ENCODE assay signal across 19 cellular contexts in genomic region chr7:45885264-45885882, GRCh38. TPM values are rescaled to one million over a fixed set of nuclear protein-coding genes. Genes with fewer than 3 reads are reported as not detected.
DNase-seq lines count a peak whose midpoint lies in the region; ATAC-seq, FAIRE-seq and TF ChIP-seq lines count a peak whose summit lies in the region.
"Had no signal": no experiment of that assay in that cellular context is flagged by ENCODE, and none has a peak within 500 bp of the region (broad histone marks: within the 10 kb centered on the region; RNA-seq: fewer than 3 reads in every experiment).

No MANE protein-coding gene starts in this region.

- H3K79me2 ChIP-seq in HepG2 (ENCODE audit: insufficient read depth, low read length) = peaks cover 12% of the 10 kb centered on the region

- peak; percentile 84 for ATAC-seq in HepG2
- ATAC-seq in GM18867 (IDR thresholded peaks at IDR 0.05; ENCODE audit: unreplicated experiment) = no peak
- ATAC-seq in GM21576 (IDR thresholded peaks at IDR 0.05; ENCODE audit: unreplicated experiment) = no peak
- ATAC-seq in HG03097 (IDR thresholded peaks at IDR 0.05; ENCODE audit: low FRiP score, unreplicated experiment) = no peak
- ATAC-seq: stimulated activated effector memory CD8-positive, alpha-beta T cell treated with anti-CD3 and anti-CD28 coated beads, Interleukin-12 subunit alpha, Interleukin-12 subunit beta, amount 100 ng/mL, for 72 hours; T-helper 17 cell; upper lobe of right lung had no signal

- CTCF ChIA-PET in HepG2 (lab: Yijun Ruan, JAX; ENCODE audit: low intra/inter-chr PET ratio, low total read pairs) = no interaction called here

- H3K27me3 Mint-ChIP-seq in progenitor cell of endocrine pancreas = peaks cover 41% of the 10 kb centered on the region

- peaks cover 14% of the 10 kb centered on the region for H4K20me1 ChIP-seq in HepG2 (ENCODE audit: insufficient read depth, low read length)

- H3K9me3 ChIP-seq in HepG2 (ENCODE audit: low read length) = no peaks in the 10 kb centered on the region
- H3K9me3 ChIP-seq: upper lobe of right lung had no signal

- H3K4me3 ChIP-seq in HepG2 (replicated peaks in 1 of 3; ENCODE audit: insufficient read depth in 1 of 3, low read depth in 2 of 3, low read length in 3 of 3) = peak overlapping the region in 1 of 3 experiments; percentile 51; a peak in 2 of 6 replicates
- H3K4me3 ChIP-seq: upper lobe of right lung had no signal

- no peak for TF ChIP-seq RAD21 in HepG2 (CRISPR knock-in tag; IDR thresholded peaks at IDR 0.05)

- H3K4me2 ChIP-seq in HepG2 (ENCODE audit: low read depth, low read length) = peak overlapping the region; percentile 98

- FAIRE-seq in HepG2 (lab: Jason Lieb, UNC) = peak; percentile 89
- FAIRE-seq: GM12892 had no signal

- peak; percentile 61 to 98; a peak in 3 of 4 replicates for TF ChIP-seq EP300 in HepG2 (IDR thresholded peaks at IDR 0.05; ENCODE audit: low read depth in 2 of 2, low read length in 2 of 2)
- TF ChIP-seq EP300 in HepG2 (CRISPR knock-in tag; IDR thresholded peaks at IDR 0.05; ENCODE audit: borderline replicate concordance) = peak; percentile 98

- peak; percentile 52 for DNase-seq in AG20443 (ENCODE audit: low spot score)
- DNase-seq in HuH-7.5 (ENCODE audit: low spot score) = peak; percentile 28
- peak; percentile 37 for DNase-seq in astrocyte of the hippocampus (ENCODE audit: low read depth, low spot score)
- peak; percentile 98 for DNase-seq in HepG2 (ENCODE audit: low spot score)
- DNase-seq in progenitor cell of endocrine pancreas (ENCODE audit: low spot score, unreplicated experiment) = no peak
- DNase-seq: activated CD4-positive, alpha-beta T cell treated with anti-CD3 and anti-CD28 coated beads, Interleukin-2, amount 10 ng/mL, durations not matched to agents 24 days and 14 days; activated T-cell treated with anti-CD3 and anti-CD28 coated beads, Interleukin-2, amount 50 U/mL, for 48 hours; islet precursor cell; NCI-H345; stimulated activated CD4-positive, alpha-beta T cell treated with anti-CD3 and anti-CD28 coated beads, Interleukin-4, amount 100 ng/mL, for 1 hour; T-helper 17 cell; upper lobe of right lung had no signal

- in situ Hi-C loops in HepG2 (cut with HindIII; ENCODE audit: extremely low pct_ligation_motif_present, low pct_unique_long_range_greater_than_20kb) = loop anchor here (5.0 kb wide), 1 partner anchor 87 kb away; no protein-coding TSS in a partner anchor

- POLR2A ChIA-PET in HepG2 (lab: Yijun Ruan, JAX) = interaction anchor here (0.6 to 5.5 kb wide), 12 partner anchors 8 to 268 kb away, joined by 3 to 64 read pairs (median 5); partner anchors contain the start of gene CCDC201

- H3K27ac ChIP-seq in HepG2 (ENCODE audit: extremely low read length, insufficient read depth, low read length) = peak overlapping the region; percentile 99
- H3K27ac ChIP-seq: upper lobe of right lung had no signal

- peaks cover 90% of the 10 kb centered on the region for H3K4me1 ChIP-seq in HepG2 (ENCODE audit: insufficient read depth, low read length)
- H3K4me1 ChIP-seq: upper lobe of right lung had no signal

- peak overlapping the region; percentile 95 for H3K9ac ChIP-seq in HepG2 (ENCODE audit: insufficient read depth, low read depth, low read length)

- no peak overlapping the region for H3K27ac Mint-ChIP-seq in progenitor cell of endocrine pancreas
- H3K27ac Mint-ChIP-seq: activated CD4-positive, alpha-beta T cell treated with anti-CD3 and anti-CD28 coated beads, Interleukin-2, amount 10 ng/mL, durations not matched to agents 24 days and 14 days; stimulated activated effector memory CD8-positive, alpha-beta T cell treated with anti-CD3 and anti-CD28 coated beads, Interleukin-12 subunit alpha, Interleukin-12 subunit beta, amount 100 ng/mL, for 72 hours; T-helper 17 cell had no signal

- H2AFZ ChIP-seq in HepG2 (ENCODE audit: low read length) = no peak overlapping the region

- no peak overlapping the region for H3K4me3 Mint-ChIP-seq in progenitor cell of endocrine pancreas (ENCODE audit: low read depth)
- H3K4me3 Mint-ChIP-seq: activated CD4-positive, alpha-beta T cell treated with anti-CD3 and anti-CD28 coated beads, Interleukin-2, amount 10 ng/mL, durations not matched to agents 24 days and 14 days; stimulated activated effector memory CD8-positive, alpha-beta T cell treated with anti-CD3 and anti-CD28 coated beads, Interleukin-12 subunit alpha, Interleukin-12 subunit beta, amount 100 ng/mL, for 72 hours; T-helper 17 cell had no signal

- peaks cover 22% of the 10 kb centered on the region for H3K4me1 Mint-ChIP-seq in progenitor cell of endocrine pancreas (ENCODE audit: low read depth)
- H3K4me1 Mint-ChIP-seq: activated CD4-positive, alpha-beta T cell treated with anti-CD3 and anti-CD28 coated beads, Interleukin-2, amount 10 ng/mL, durations not matched to agents 24 days and 14 days; stimulated activated effector memory CD8-positive, alpha-beta T cell treated with anti-CD3 and anti-CD28 coated beads, Interleukin-12 subunit alpha, Interleukin-12 subunit beta, amount 100 ng/mL, for 72 hours had no signal

- H3K36me3 Mint-ChIP-seq in progenitor cell of endocrine pancreas (ENCODE audit: insufficient read depth) = no peaks in the 10 kb centered on the region
- H3K36me3 Mint-ChIP-seq: stimulated activated effector memory CD8-positive, alpha-beta T cell treated with anti-CD3 and anti-CD28 coated beads, Interleukin-12 subunit alpha, Interleukin-12 subunit beta, amount 100 ng/mL, for 72 hours had no signal

- no peaks in the 10 kb centered on the region for H3K9me3 Mint-ChIP-seq in progenitor cell of endocrine pancreas (ENCODE audit: low read depth)
- H3K9me3 Mint-ChIP-seq: activated CD4-positive, alpha-beta T cell treated with anti-CD3 and anti-CD28 coated beads, Interleukin-2, amount 10 ng/mL, durations not matched to agents 24 days and 14 days; stimulated activated effector memory CD8-positive, alpha-beta T cell treated with anti-CD3 and anti-CD28 coated beads, Interleukin-12 subunit alpha, Interleukin-12 subunit beta, amount 100 ng/mL, for 72 hours had no signal

- 0% methylated on average over 5 of the region's 7 CpGs for whole genome bisulfite sequencing in HepG2 (ENCODE audit: low lambda C conversion rate)

- BruUV-seq in HepG2 (replicated peaks; lab: Mats Ljungman, UMichigan) = no TSS peak

- intact Hi-C loops in HepG2 (cut with micrococcal nuclease; ENCODE audit: unreplicated experiment) = no loop called here

- H3K36me3 ChIP-seq in HepG2 (replicated peaks in 1 of 2; ENCODE audit: control insufficient read depth in 1 of 2, insufficient read depth in 2 of 2, low read length in 2 of 2) = peaks cover 0 to 12% of the 10 kb centered on the region in 2 experiments; a peak in 3 of 5 replicates
- H3K36me3 ChIP-seq: upper lobe of right lung had no signal

- no peaks in the 10 kb centered on the region; a peak in 1 of 5 replicates for H3K27me3 ChIP-seq in HepG2 (ENCODE audit: control insufficient read depth in 1 of 2, insufficient read depth in 2 of 2, low read length in 2 of 2)

- peak in 1 of 2 experiments; percentile 61; a peak in 2 of 4 replicates for TF ChIP-seq POLR2A in HepG2 (IDR thresholded peaks at IDR 0.05; ENCODE audit: insufficient read depth in 1 of 2, low read depth in 2 of 2, low read length in 2 of 2)

- 0 out of 2 replicates have a peak, but pooled peaks have one; percentile 4 for TF ChIP-seq CTCF in HepG2 (CRISPR knock-in tag; IDR thresholded peaks at IDR 0.05)
- no peak for TF ChIP-seq CTCF in progenitor cell of endocrine pancreas (IDR thresholded peaks at IDR 0.05; ENCODE audit: unreplicated experiment)

RNA-seq across cellular contexts. Expression of gene IGFBP1, which starts 2.9 kb away (rescaled TPM):
- total RNA-seq in HepG2 (2016; rRNA removed; fragmentation: Illumina TruSeq; extraction: Trizol) = 2.8 and 5.4 TPM in 2 replicates
- 1.7 and 1.8 TPM in 2 replicates for total RNA-seq in HepG2 (2016; cell fraction: cytosol; rRNA removed; fragmentation: Illumina TruSeq; extraction: Trizol; ENCODE audit: low read depth)
- total RNA-seq in HepG2 (2016; cell fraction: insoluble cytoplasmic fraction; rRNA removed; fragmentation: Illumina TruSeq; extraction: Trizol) = 2.3 and 4.6 TPM in 2 replicates
- 2.0 and 3.0 TPM in 2 replicates for total RNA-seq in HepG2 (2016; cell fraction: membrane; rRNA removed; fragmentation: Illumina TruSeq; extraction: Trizol)
- total RNA-seq in HepG2 (2016; cell fraction: nucleus; rRNA removed; fragmentation: Illumina TruSeq; extraction: Trizol) = 5.6 and 6.7 TPM in 2 replicates
- polyA plus RNA-seq in HepG2 (2011; rRNA removed) = 885 and 989 TPM in 2 replicates
- 891 and 942 TPM in 2 replicates for polyA plus RNA-seq in HepG2 (2011; cell fraction: cytosol; rRNA removed)
- 894 and 1,114 TPM in 2 replicates for polyA plus RNA-seq in HepG2 (2011; cell fraction: nucleus; rRNA removed)
- polyA plus RNA-seq in HepG2 (2012) = 2,786 and 3,532 TPM in 2 replicates
- 2.6 and 3.7 TPM in 2 replicates for polyA plus RNA-seq in HepG2 (2016; cell fraction: cytosol; fragmentation: Illumina TruSeq; extraction: Trizol; ENCODE audit: low read depth)
- 3.0 and 3.5 TPM in 2 replicates for polyA plus RNA-seq in HepG2 (2016; cell fraction: insoluble cytoplasmic fraction; fragmentation: Illumina TruSeq; extraction: Trizol; ENCODE audit: low read depth)
- 3.3 and 3.5 TPM in 2 replicates for polyA plus RNA-seq in HepG2 (2016; cell fraction: membrane; fragmentation: Illumina TruSeq; extraction: Trizol; ENCODE audit: low read depth)
- 15.4 and 16.5 TPM in 2 replicates for polyA plus RNA-seq in HepG2 (2016; cell fraction: nucleus; fragmentation: Illumina TruSeq; extraction: Trizol; ENCODE audit: insufficient read depth, low read depth)
- 0.12 and 335 TPM in 2 replicates for polyA minus RNA-seq in HepG2 (2011; rRNA and poly(A)+ RNA removed; ENCODE audit: low replicate concordance)
- 850 and 1,063 TPM in 2 replicates for polyA minus RNA-seq in HepG2 (2011; cell fraction: cytosol; rRNA and poly(A)+ RNA removed)
- 152 and 215 TPM in 2 replicates for polyA minus RNA-seq in HepG2 (2011; cell fraction: nucleus; rRNA and poly(A)+ RNA removed)
- total RNA-seq in progenitor cell of endocrine pancreas = 0.24 TPM in 1 of 2 replicates, not detected in the other
- total RNA-seq: activated CD4-positive, alpha-beta T cell treated with anti-CD3 and anti-CD28 coated beads, Interleukin-2, amount 10 ng/mL, durations not matched to agents 24 days and 14 days; glomerular endothelial cell; T-helper 17 cell; upper lobe of right lung had no signal

RNA-seq across cellular contexts. Expression of gene CCDC201, which starts 12.5 kb away (rescaled TPM):
- total RNA-seq in HepG2 (2016; rRNA removed; fragmentation: Illumina TruSeq; extraction: Trizol) (not detected in 2 replicates), progenitor cell of endocrine pancreas (not detected in 2 replicates)
- total RNA-seq in HepG2 (2016; cell fraction: cytosol; rRNA removed; fragmentation: Illumina TruSeq; extraction: Trizol; ENCODE audit: low read depth) = not detected in 2 replicates
- total RNA-seq in HepG2 (2016; cell fraction: insoluble cytoplasmic fraction; rRNA removed; fragmentation: Illumina TruSeq; extraction: Trizol) = not detected in 2 replicates
- total RNA-seq in HepG2 (2016; cell fraction: membrane; rRNA removed; fragmentation: Illumina TruSeq; extraction: Trizol) = not detected in 2 replicates
- total RNA-seq in HepG2 (2016; cell fraction: nucleus; rRNA removed; fragmentation: Illumina TruSeq; extraction: Trizol) = not detected in 2 replicates
- 0.92 and 2.3 TPM in 2 replicates for polyA plus RNA-seq in HepG2 (2011; rRNA removed)
- polyA plus RNA-seq in HepG2 (2011; cell fraction: cytosol; rRNA removed) = 0.56 and 1.3 TPM in 2 replicates
- polyA plus RNA-seq in HepG2 (2011; cell fraction: nucleus; rRNA removed) = 0.79 and 1.6 TPM in 2 replicates
- 1.8 and 2.3 TPM in 2 replicates for polyA plus RNA-seq in HepG2 (2012)
- not detected in 2 replicates for polyA plus RNA-seq in HepG2 (2016; cell fraction: cytosol; fragmentation: Illumina TruSeq; extraction: Trizol; ENCODE audit: low read depth)
- polyA plus RNA-seq in HepG2 (2016; cell fraction: insoluble cytoplasmic fraction; fragmentation: Illumina TruSeq; extraction: Trizol; ENCODE audit: low read depth) = not detected in 2 replicates
- not detected in 2 replicates for polyA plus RNA-seq in HepG2 (2016; cell fraction: membrane; fragmentation: Illumina TruSeq; extraction: Trizol; ENCODE audit: low read depth)
- polyA plus RNA-seq in HepG2 (2016; cell fraction: nucleus; fragmentation: Illumina TruSeq; extraction: Trizol; ENCODE audit: insufficient read depth, low read depth) = not detected in 2 replicates
- 0.34 TPM in 1 of 2 replicates, not detected in the other for polyA minus RNA-seq in HepG2 (2011; rRNA and poly(A)+ RNA removed; ENCODE audit: low replicate concordance)
- 0.35 and 0.59 TPM in 2 replicates for polyA minus RNA-seq in HepG2 (2011; cell fraction: cytosol; rRNA and poly(A)+ RNA removed)
- polyA minus RNA-seq in HepG2 (2011; cell fraction: nucleus; rRNA and poly(A)+ RNA removed) = 0.26 and 0.75 TPM in 2 replicates
- total RNA-seq: activated CD4-positive, alpha-beta T cell treated with anti-CD3 and anti-CD28 coated beads, Interleukin-2, amount 10 ng/mL, durations not matched to agents 24 days and 14 days; glomerular endothelial cell; pulmonary artery endothelial cell; T-helper 17 cell; upper lobe of right lung had no signal

RNA-seq across cellular contexts. Expression of gene IGFBP3, which starts 35.7 kb away (rescaled TPM):
- total RNA-seq in HepG2 (2016; rRNA removed; fragmentation: Illumina TruSeq; extraction: Trizol) = not detected in 2 replicates
- not detected in 2 replicates for total RNA-seq in HepG2 (2016; cell fraction: cytosol; rRNA removed; fragmentation: Illumina TruSeq; extraction: Trizol; ENCODE audit: low read depth)
- total RNA-seq in HepG2 (2016; cell fraction: insoluble cytoplasmic fraction; rRNA removed; fragmentation: Illumina TruSeq; extraction: Trizol) = 0.04 TPM in 1 of 2 replicates, not detected in the other
- not detected in 2 replicates for total RNA-seq in HepG2 (2016; cell fraction: membrane; rRNA removed; fragmentation: Illumina TruSeq; extraction: Trizol)
- not detected in 2 replicates for total RNA-seq in HepG2 (2016; cell fraction: nucleus; rRNA removed; fragmentation: Illumina TruSeq; extraction: Trizol)
- 57.5 and 91.8 TPM in 2 replicates for polyA plus RNA-seq in HepG2 (2011; rRNA removed)
- polyA plus RNA-seq in HepG2 (2011; cell fraction: cytosol; rRNA removed) = 49.1 and 87.6 TPM in 2 replicates
- 42.3 and 57.8 TPM in 2 replicates for polyA plus RNA-seq in HepG2 (2011; cell fraction: nucleus; rRNA removed)
- polyA plus RNA-seq in HepG2 (2012) = 261 and 275 TPM in 2 replicates
- not detected in 2 replicates for polyA plus RNA-seq in HepG2 (2016; cell fraction: cytosol; fragmentation: Illumina TruSeq; extraction: Trizol; ENCODE audit: low read depth)
- polyA plus RNA-seq in HepG2 (2016; cell fraction: insoluble cytoplasmic fraction; fragmentation: Illumina TruSeq; extraction: Trizol; ENCODE audit: low read depth) = 0.15 TPM in 1 of 2 replicates, not detected in the other
- polyA plus RNA-seq in HepG2 (2016; cell fraction: membrane; fragmentation: Illumina TruSeq; extraction: Trizol; ENCODE audit: low read depth) = not detected in 2 replicates
- polyA plus RNA-seq in HepG2 (2016; cell fraction: nucleus; fragmentation: Illumina TruSeq; extraction: Trizol; ENCODE audit: insufficient read depth, low read depth) = 0.41 TPM in 1 of 2 replicates, not detected in the other
- polyA minus RNA-seq in HepG2 (2011; rRNA and poly(A)+ RNA removed; ENCODE audit: low replicate concordance) = 32.4 and 48.2 TPM in 2 replicates
- polyA minus RNA-seq in HepG2 (2011; cell fraction: cytosol; rRNA and poly(A)+ RNA removed) = 28.6 and 53.0 TPM in 2 replicates
- polyA minus RNA-seq in HepG2 (2011; cell fraction: nucleus; rRNA and poly(A)+ RNA removed) = 15.1 and 33.7 TPM in 2 replicates
- 8.6 and 10.3 TPM in 2 replicates for total RNA-seq in progenitor cell of endocrine pancreas
